Comparison of ENCODE assay signal across 21 cellular contexts in the genomic region with DNA sequence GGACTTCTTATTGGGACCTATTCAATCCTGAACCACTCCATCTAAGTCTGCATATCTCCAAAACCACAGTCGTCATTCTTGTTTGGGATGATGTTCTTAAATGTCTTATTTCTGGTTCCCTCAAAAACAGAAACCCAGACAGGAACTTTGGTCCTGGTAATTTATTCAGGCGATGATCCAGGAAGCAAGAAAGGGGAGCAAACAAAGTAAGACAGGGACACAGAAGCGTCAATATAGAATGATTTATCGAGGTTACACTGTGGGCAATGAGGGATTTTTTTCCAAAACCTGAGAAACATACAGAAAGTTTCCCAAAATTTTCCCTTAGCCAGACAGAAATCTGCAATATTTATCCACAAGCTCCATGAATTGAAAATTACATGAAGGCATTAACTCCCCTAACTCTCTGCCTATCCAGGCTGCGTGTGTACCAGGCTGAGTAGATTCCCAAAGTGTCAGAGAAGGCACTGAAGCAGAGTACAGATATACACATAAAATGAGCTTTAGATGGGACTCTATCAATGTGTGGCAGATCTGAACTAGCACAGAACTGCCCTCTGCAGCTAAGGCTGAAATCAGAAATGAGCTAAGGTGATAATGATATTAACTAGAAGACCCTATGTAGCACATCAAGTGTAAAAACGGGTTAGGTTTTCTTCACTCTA. TPM values are rescaled to one million over a fixed set of nuclear protein-coding genes. Genes with fewer than 3 reads are reported as not detected.
"Had no signal": no experiment of that assay in that cellular context is flagged by ENCODE, and none has a peak within 500 bp of the region (broad histone marks: within the 10 kb centered on the region; RNA-seq: fewer than 3 reads in every experiment).

No MANE protein-coding gene starts in this region.

- FAIRE-seq: keratinocyte, pancreas, urothelium cell line had no signal

- H3K4me1 ChIP-seq: esophagus squamous epithelium, left ventricle myocardium inferior, neural progenitor cell, pancreas, suprapubic skin, thyroid gland had no signal

- DNase-seq: dermis blood vessel endothelial cell; esophagus squamous epithelium; foreskin fibroblast; immature natural killer cell; left ventricle myocardium inferior; mesenchymal stem cell; midbrain; nucleus accumbens; pancreas; right cardiac atrium; stimulated activated CD4-positive, alpha-beta T cell treated with anti-CD3 and anti-CD28 coated beads, Interleukin-2, amount 100 ng/mL, for 48 hours; stimulated activated naive CD4-positive, alpha-beta T cell treated with Interleukin-2 at 50 U/mL for 16 hours; thyroid gland had no signal

- ATAC-seq: natural killer cell treated with Interleukin-12 subunit alpha and Interleukin-12 subunit beta and Interleukin-15 and Interleukin-18, amount 100 ng/mL, for 72 hours; pancreas; right cardiac atrium had no signal

- H3K36me3 ChIP-seq: esophagus squamous epithelium, left ventricle myocardium inferior, neural progenitor cell, pancreas, suprapubic skin, thyroid gland had no signal

- H3K4me3 ChIP-seq: esophagus squamous epithelium, left ventricle myocardium inferior, lung, neural progenitor cell, pancreas, smooth muscle cell, suprapubic skin, thyroid gland had no signal

- H3K9me3 ChIP-seq: esophagus squamous epithelium, pancreas, suprapubic skin, thyroid gland had no signal

- H3K27ac ChIP-seq: esophagus squamous epithelium, left ventricle myocardium inferior, neural progenitor cell, pancreas, suprapubic skin, thyroid gland had no signal

- H3K4me2 ChIP-seq: neural progenitor cell, smooth muscle cell had no signal

- H3K9ac ChIP-seq: neural progenitor cell had no signal

- H3K27me3 ChIP-seq: esophagus squamous epithelium, neural progenitor cell, suprapubic skin, thyroid gland had no signal

- H2AFZ ChIP-seq: neural progenitor cell had no signal

RNA-seq across cellular contexts. Expression of gene TP63, which starts 43.2 kb away (rescaled TPM):
- total RNA-seq: dermis blood vessel endothelial cell; epithelial cell of proximal tubule; natural killer cell treated with Interleukin-12 subunit alpha and Interleukin-12 subunit beta and Interleukin-15 and Interleukin-18, amount 100 ng/mL, for 72 hours had no signal
- polyA plus RNA-seq: immature natural killer cell had no signal
